ENCODE assay signal across 17 cellular contexts in genomic region chr6:159052720-159053119, GRCh38. TPM values are rescaled to one million over a fixed set of nuclear protein-coding genes. Genes with fewer than 3 reads are reported as not detected.
"Had no signal": no experiment of that assay in that cellular context is flagged by ENCODE, and none has a peak within 500 bp of the region (broad histone marks: within the 10 kb centered on the region; RNA-seq: fewer than 3 reads in every experiment).

No MANE protein-coding gene starts in this region.

- H3K4me3 ChIP-seq: lower lobe of right lung, neural progenitor cell, ovary, upper lobe of left lung had no signal

- H3K27me3 ChIP-seq: neural progenitor cell, ovary, upper lobe of left lung had no signal

- H3K4me1 Mint-ChIP-seq: mesothelial cell of epicardium had no signal

- DNase-seq: activated CD4-positive, alpha-beta T cell treated with anti-CD3 and anti-CD28 coated beads for 48 hours; activated CD8-positive, alpha-beta memory T cell treated with anti-CD3 and anti-CD28 coated beads, Interleukin-2, amount 50 U/mL, for 4 hours; activated CD8-positive, alpha-beta T cell treated with anti-CD3 and anti-CD28 coated beads, Interleukin-2, amount 10 ng/mL, durations not matched to agents 7 days and 5 days; activated gamma-delta T cell treated with Interleukin-2 at 50 U/mL for 16 hours; dermis blood vessel endothelial cell; effector memory CD8-positive, alpha-beta T cell; foreskin keratinocyte; glutamatergic neuron; lower lobe of right lung; ovary; stimulated activated naive CD8-positive, alpha-beta T cell treated with anti-CD3 and anti-CD28 coated beads, Interleukin-15, amount 100 ng/mL, for 72 hours; upper lobe of left lung had no signal

- H3K27ac ChIP-seq: foreskin keratinocyte, lower lobe of right lung, neural progenitor cell, ovary, upper lobe of left lung had no signal

- H3K4me1 ChIP-seq: foreskin keratinocyte had no signal

- H3K36me3 ChIP-seq: lower lobe of right lung, neural progenitor cell, ovary, upper lobe of left lung had no signal

- H3K27me3 Mint-ChIP-seq: effector memory CD8-positive, alpha-beta T cell; stimulated activated naive CD8-positive, alpha-beta T cell treated with anti-CD3 and anti-CD28 coated beads, Interleukin-15, amount 100 ng/mL, for 72 hours had no signal

- H3K4me2 ChIP-seq: neural progenitor cell had no signal

- H3K36me3 Mint-ChIP-seq: mesothelial cell of epicardium, neural progenitor cell, WTC11 had no signal

- H3K9ac ChIP-seq: neural progenitor cell had no signal

- H3K4me3 Mint-ChIP-seq: activated CD8-positive, alpha-beta T cell treated with anti-CD3 and anti-CD28 coated beads, Interleukin-2, amount 10 ng/mL, durations not matched to agents 7 days and 5 days; mesothelial cell of epicardium; neural progenitor cell; stimulated activated naive CD8-positive, alpha-beta T cell treated with anti-CD3 and anti-CD28 coated beads, Interleukin-15, amount 100 ng/mL, for 72 hours; WTC11 had no signal

- ATAC-seq: activated CD8-positive, alpha-beta T cell treated with anti-CD3 and anti-CD28 coated beads, Interleukin-2, amount 10 ng/mL, durations not matched to agents 7 days and 5 days; effector memory CD8-positive, alpha-beta T cell; foreskin keratinocyte; lower lobe of right lung; sciatic nerve; stimulated activated naive CD8-positive, alpha-beta T cell treated with anti-CD3 and anti-CD28 coated beads, Interleukin-15, amount 100 ng/mL, for 72 hours; WTC11 had no signal

- H3K9me3 Mint-ChIP-seq: effector memory CD8-positive, alpha-beta T cell; mesothelial cell of epicardium had no signal

- H3K27ac Mint-ChIP-seq: activated CD8-positive, alpha-beta T cell treated with anti-CD3 and anti-CD28 coated beads, Interleukin-2, amount 10 ng/mL, durations not matched to agents 7 days and 5 days; mesothelial cell of epicardium; neural progenitor cell; WTC11 had no signal

- H3K9me3 ChIP-seq: lower lobe of right lung, ovary, upper lobe of left lung had no signal

- H2AFZ ChIP-seq: neural progenitor cell had no signal

RNA-seq across cellular contexts. Expression of gene TAGAP, which starts 7.9 kb away (rescaled TPM):
- total RNA-seq: chondrocyte, dermis blood vessel endothelial cell had no signal
